Comparison of ENCODE assay signal across 23 cellular contexts in genomic region chr1:168742386-168742785, GRCh38. TPM values are rescaled to one million over a fixed set of nuclear protein-coding genes. Genes with fewer than 3 reads are reported as not detected.
"Had no signal": no experiment of that assay in that cellular context is flagged by ENCODE, and none has a peak within 500 bp of the region (broad histone marks: within the 10 kb centered on the region; RNA-seq: fewer than 3 reads in every experiment).

No MANE protein-coding gene starts in this region.

- DNase-seq: KBM-7; MG63; NCI-H1092; NCI-H1105 treated with DMSO at 0.1 percent for 48 hours; NCI-H1417 treated with DMSO at 0.1 percent for 48 hours; NCI-H146; NCI-H1694 treated with DMSO at 0.1 percent for 48 hours; NCI-H1930; NCI-H2081; NCI-H2107; NCI-H526; NK-92 treated with Interleukin-12 subunit alpha and Interleukin-12 subunit beta, amount 100 ng/mL, for 24 hours; PC-3; SHP77 treated with DMSO at 0.1 percent for 48 hours; SW 1271; T-cell had no signal

- H3K4me3 ChIP-seq: MG63, SJSA1, SK-N-MC had no signal

- H3K4me1 ChIP-seq: SJSA1 had no signal

- ATAC-seq: Panc1, PC-3, T-cell had no signal

- H3K27ac ChIP-seq: HL-60, RWPE1, SJSA1, SK-N-MC had no signal

- H3K36me3 ChIP-seq: MG63, SJSA1 had no signal

- H3K27me3 ChIP-seq: SJSA1 had no signal

- H3K9me3 ChIP-seq: SJSA1 had no signal

RNA-seq across cellular contexts. Expression of gene DPT, which starts 13.4 kb away (rescaled TPM):
- total RNA-seq: NCI-H460, OCI-LY7, PC-3, SJSA1, T-cell had no signal
